Comparison of ENCODE assay signal across 9 cellular contexts in genomic region chr3:172579753-172580152, GRCh38. TPM values are rescaled to one million over a fixed set of nuclear protein-coding genes. Genes with fewer than 3 reads are reported as not detected.
DNase-seq lines count a peak whose midpoint lies in the region; ATAC-seq, FAIRE-seq and TF ChIP-seq lines count a peak whose summit lies in the region.
"Not testable (repeated sequence)": the region's sequence is repeated elsewhere in the genome, so short reads cannot be mapped to it uniquely, and the experiment has no call there.
"Had no signal": no experiment of that assay in that cellular context is flagged by ENCODE, and none has a peak within 500 bp of the region (broad histone marks: within the 10 kb centered on the region; RNA-seq: fewer than 3 reads in every experiment).

No MANE protein-coding gene starts in this region.

- H3K36me3 Mint-ChIP-seq in activated CD4-positive, alpha-beta T cell treated with anti-CD3 and anti-CD28 coated beads, Interleukin-2, amount 10 ng/mL, durations not matched to agents 7 days and 5 days (ENCODE audit: low read depth): peaks cover 65% of the 10 kb centered on the region
- H3K36me3 Mint-ChIP-seq in activated T-helper 2 cell treated with anti-CD3 and anti-CD28 coated beads, Interferon-gamma antibody, Interleukin-2, Interleukin-4, amounts not matched to agents 10 μg/mL and 5 μg/mL and 100 μg/mL, durations not matched to agents 14 hours and 24 hours and 36 hours (ENCODE audit: low read depth): peaks cover 23% of the 10 kb centered on the region
- not testable (repeated sequence) for H3K36me3 Mint-ChIP-seq in natural killer cell; stimulated activated naive CD8-positive, alpha-beta T cell treated with anti-CD3 and anti-CD28 coated beads, Interleukin-15, Interleukin-2, amounts not matched to agents 100 ng/mL and 50 ng/mL, for 24 hours (ENCODE audit: low read depth)

- not testable (repeated sequence) for H3K79me2 ChIP-seq in DND-41 (ENCODE audit: insufficient read depth, low read length)

- POLR2A ChIA-PET in activated CD4-positive, alpha-beta T cell treated with anti-CD3 and anti-CD28 coated beads, Interleukin-2, amount 10 ng/mL, durations not matched to agents 7 days and 5 days (lab: Charles Lee): interaction anchor here (1.1 kb wide), 1 partner anchor 57 kb away, joined by 5 read pairs; the partner anchor contains the start of gene TNFSF10

- CTCF ChIA-PET in activated CD4-positive, alpha-beta T cell treated with anti-CD3 and anti-CD28 coated beads, Interleukin-2, amount 10 ng/mL, durations not matched to agents 7 days and 5 days (lab: Charles Lee): interaction anchor here (1.3 to 1.9 kb wide), 3 partner anchors 9 to 49 kb away, joined by 3 to 5 read pairs (median 5); no protein-coding TSS in a partner anchor

- not testable (repeated sequence) for H3K9me3 ChIP-seq in DND-41 (ENCODE audit: insufficient read depth, low read length, severe bottlenecking); colonic mucosa; kidney (ENCODE audit: control insufficient read depth in 1 of 2, low read length in 2 of 2)

- H3K4me2 ChIP-seq in DND-41 (ENCODE audit: insufficient read depth, low read length): peak overlapping the region; percentile 50

- ATAC-seq in DND-41 (ENCODE audit: insufficient read depth, low read depth); natural killer cell: not testable (repeated sequence)

- H3K4me1 Mint-ChIP-seq in activated CD4-positive, alpha-beta T cell treated with anti-CD3 and anti-CD28 coated beads, Interleukin-2, amount 10 ng/mL, durations not matched to agents 7 days and 5 days: peaks cover 85% of the 10 kb centered on the region
- peaks cover 80% of the 10 kb centered on the region for H3K4me1 Mint-ChIP-seq in activated T-helper 2 cell treated with anti-CD3 and anti-CD28 coated beads, Interferon-gamma antibody, Interleukin-2, Interleukin-4, amounts not matched to agents 10 μg/mL and 5 μg/mL and 100 μg/mL, durations not matched to agents 14 hours and 24 hours and 36 hours (ENCODE audit: low read depth)
- H3K4me1 Mint-ChIP-seq in natural killer cell: peaks cover 70 to 76% of the 10 kb centered on the region in 2 donors
- H3K4me1 Mint-ChIP-seq in stimulated activated naive CD8-positive, alpha-beta T cell treated with anti-CD3 and anti-CD28 coated beads, Interleukin-15, Interleukin-2, amounts not matched to agents 100 ng/mL and 50 ng/mL, for 24 hours (ENCODE audit: low read depth): peaks cover 80% of the 10 kb centered on the region

- FAIRE-seq in kidney (lab: Jason Lieb, UNC): not testable (repeated sequence)

- intact Hi-C loops in activated T-helper 2 cell treated with anti-CD3 and anti-CD28 coated beads, Interferon-gamma antibody, Interleukin-2, Interleukin-4, amounts not matched to agents 10 μg/mL and 5 μg/mL and 100 μg/mL, durations not matched to agents 14 hours and 24 hours and 36 hours (cut with micrococcal nuclease); colonic mucosa (cut with DNase I); kidney (cut with DNase I); natural killer cell (cut with micrococcal nuclease): not testable (repeated sequence)

- not testable (repeated sequence) for H3K27me3 Mint-ChIP-seq in activated CD4-positive, alpha-beta T cell treated with anti-CD3 and anti-CD28 coated beads, Interleukin-2, amount 10 ng/mL, durations not matched to agents 7 days and 5 days; activated T-helper 2 cell treated with anti-CD3 and anti-CD28 coated beads, Interferon-gamma antibody, Interleukin-2, Interleukin-4, amounts not matched to agents 10 μg/mL and 5 μg/mL and 100 μg/mL, durations not matched to agents 14 hours and 24 hours and 36 hours (ENCODE audit: low read depth); natural killer cell (ENCODE audit: low read depth in 2 of 2); stimulated activated naive CD8-positive, alpha-beta T cell treated with anti-CD3 and anti-CD28 coated beads, Interleukin-15, Interleukin-2, amounts not matched to agents 100 ng/mL and 50 ng/mL, for 24 hours

- H3K4me3 ChIP-seq in DND-41 (ENCODE audit: low read depth in 1 of 2, low read length in 2 of 2); colonic mucosa; kidney (ENCODE audit: low read length in 2 of 2): not testable (repeated sequence)

- H3K9me3 Mint-ChIP-seq in activated CD4-positive, alpha-beta T cell treated with anti-CD3 and anti-CD28 coated beads, Interleukin-2, amount 10 ng/mL, durations not matched to agents 7 days and 5 days: peaks cover 42% of the 10 kb centered on the region
- H3K9me3 Mint-ChIP-seq in activated T-helper 2 cell treated with anti-CD3 and anti-CD28 coated beads, Interferon-gamma antibody, Interleukin-2, Interleukin-4, amounts not matched to agents 10 μg/mL and 5 μg/mL and 100 μg/mL, durations not matched to agents 14 hours and 24 hours and 36 hours: peaks cover 14% of the 10 kb centered on the region
- H3K9me3 Mint-ChIP-seq in natural killer cell; stimulated activated naive CD8-positive, alpha-beta T cell treated with anti-CD3 and anti-CD28 coated beads, Interleukin-15, Interleukin-2, amounts not matched to agents 100 ng/mL and 50 ng/mL, for 24 hours: not testable (repeated sequence)

- H3K4me3 Mint-ChIP-seq in activated CD4-positive, alpha-beta T cell treated with anti-CD3 and anti-CD28 coated beads, Interleukin-2, amount 10 ng/mL, durations not matched to agents 7 days and 5 days: peak overlapping the region; percentile 17
- not testable (repeated sequence) for H3K4me3 Mint-ChIP-seq in activated T-helper 2 cell treated with anti-CD3 and anti-CD28 coated beads, Interferon-gamma antibody, Interleukin-2, Interleukin-4, amounts not matched to agents 10 μg/mL and 5 μg/mL and 100 μg/mL, durations not matched to agents 14 hours and 24 hours and 36 hours (ENCODE audit: low read depth)
- peak overlapping the region; percentile 83 for H3K4me3 Mint-ChIP-seq in natural killer cell
- H3K4me3 Mint-ChIP-seq in stimulated activated naive CD8-positive, alpha-beta T cell treated with anti-CD3 and anti-CD28 coated beads, Interleukin-15, Interleukin-2, amounts not matched to agents 100 ng/mL and 50 ng/mL, for 24 hours: peak overlapping the region; percentile 67

- not testable (repeated sequence) for DNase-seq in DND-41; activated CD4-positive, alpha-beta T cell treated with anti-CD3 and anti-CD28 coated beads, Interleukin-2, amount 10 ng/mL, durations not matched to agents 7 days and 5 days; activated T-helper 2 cell treated with anti-CD3 and anti-CD28 coated beads, Interferon-gamma antibody, Interleukin-2, Interleukin-4, amounts not matched to agents 10 μg/mL and 5 μg/mL and 100 μg/mL, durations not matched to agents 14 hours and 24 hours and 36 hours (ENCODE audit: low spot score); colonic mucosa; kidney; natural killer cell

- not testable (repeated sequence) for H3K36me3 ChIP-seq in DND-41 (ENCODE audit: insufficient read depth, low read length); colonic mucosa; kidney (ENCODE audit: control insufficient read depth in 1 of 2, insufficient read depth in 2 of 2, low read length in 2 of 2)

- H3K27me3 ChIP-seq in DND-41 (ENCODE audit: insufficient read depth, low read length, poor library complexity); colonic mucosa: not testable (repeated sequence)

- peak overlapping the region; percentile 56 for H3K9ac ChIP-seq in DND-41 (ENCODE audit: low read depth, low read length)
- not testable (repeated sequence) for H3K9ac ChIP-seq in colonic mucosa (ENCODE audit: low read depth in 2 of 2, low read length in 2 of 2); kidney (ENCODE audit: low read length in 2 of 2)

- H4K20me1 ChIP-seq in DND-41 (ENCODE audit: insufficient read depth, low read length): not testable (repeated sequence)

- H2AFZ ChIP-seq in DND-41 (ENCODE audit: low read depth, low read length): peak overlapping the region; percentile 48

- H3K4me1 ChIP-seq in DND-41 (ENCODE audit: insufficient read depth, low read length): peaks cover 85% of the 10 kb centered on the region
- not testable (repeated sequence) for H3K4me1 ChIP-seq in colonic mucosa
- H3K4me1 ChIP-seq in kidney (ENCODE audit: control insufficient read depth in 1 of 2, insufficient read depth in 1 of 2, low read depth in 1 of 2, low read length in 2 of 2): peaks cover 17 to 19% of the 10 kb centered on the region in 2 donors

- H3K27ac ChIP-seq in DND-41 (ENCODE audit: low read length) (peak overlapping the region; percentile 97), colonic mucosa (peak overlapping the region; percentile 42), kidney (ENCODE audit: low read depth in 2 of 2, low read length in 2 of 2) (peak overlapping the region; percentile 44 to 79)

- not testable (repeated sequence) for TF ChIP-seq CTCF in DND-41 (IDR thresholded peaks at IDR 0.05; ENCODE audit: borderline replicate concordance, extremely low read depth, low read length, poor library complexity, severe bottlenecking); colonic mucosa (IDR thresholded peaks at IDR 0.05); kidney (IDR thresholded peaks at IDR 0.05; ENCODE audit: borderline replicate concordance, extremely low read depth, insufficient read depth); natural killer cell (IDR thresholded peaks at IDR 0.05)

- peak overlapping the region; percentile 93 for H3K27ac Mint-ChIP-seq in activated CD4-positive, alpha-beta T cell treated with anti-CD3 and anti-CD28 coated beads, Interleukin-2, amount 10 ng/mL, durations not matched to agents 7 days and 5 days
- peak overlapping the region; percentile 76 for H3K27ac Mint-ChIP-seq in activated T-helper 2 cell treated with anti-CD3 and anti-CD28 coated beads, Interferon-gamma antibody, Interleukin-2, Interleukin-4, amounts not matched to agents 10 μg/mL and 5 μg/mL and 100 μg/mL, durations not matched to agents 14 hours and 24 hours and 36 hours
- peak overlapping the region; percentile 71 to 94 for H3K27ac Mint-ChIP-seq in natural killer cell
- H3K27ac Mint-ChIP-seq in stimulated activated naive CD8-positive, alpha-beta T cell treated with anti-CD3 and anti-CD28 coated beads, Interleukin-15, Interleukin-2, amounts not matched to agents 100 ng/mL and 50 ng/mL, for 24 hours: peak overlapping the region; percentile 93

RNA-seq across cellular contexts. Expression of gene TNFSF10, which starts 56.5 kb away (rescaled TPM):
- 10 to 100 TPM; 83.8 to 97.9 TPM for total RNA-seq in activated CD4-positive, alpha-beta T cell treated with anti-CD3 and anti-CD28 coated beads, Interleukin-2, amount 10 ng/mL, durations not matched to agents 7 days and 5 days
- total RNA-seq in activated T-helper 2 cell treated with anti-CD3 and anti-CD28 coated beads, Interferon-gamma antibody, Interleukin-2, Interleukin-4, amounts not matched to agents 10 μg/mL and 5 μg/mL and 100 μg/mL, durations not matched to agents 14 hours and 24 hours and 36 hours: 52.3 and 54.8 TPM in 2 replicates
- total RNA-seq in colonic mucosa: 100 to 1,000 TPM in 1 of 2 donors, 10 to 100 TPM in 1; 57.2 to 118 TPM
- total RNA-seq in kidney: 277 TPM
- polyA plus RNA-seq in kidney (ENCODE audit: insufficient read depth, low read depth, low replicate concordance): 75.4 TPM
- 10 to 100 TPM in 2 of 3 donors, 1 to 10 TPM in 1; 9.5 to 27.7 (median 18.4) TPM for total RNA-seq in natural killer cell
- total RNA-seq: Caco-2, LHCN-M2 had no signal

Comparison
In these comparisons a context has a peak if more than half of its experiments do, and no peak if none do; other contexts are left out.
1. H3K27ac ChIP-seq: peak in every context shown above with its lines; median percentile 97 in DND-41; 62 in kidney; 42 in colonic mucosa.